Comparison of ENCODE assay signal across 36 cellular contexts in genomic region chr20:16940701-16941100, GRCh38.
"Had no signal": no experiment of that assay in that cellular context is flagged by ENCODE, and none has a peak within 500 bp of the region (broad histone marks: within the 10 kb centered on the region; RNA-seq: fewer than 3 reads in every experiment).

No MANE protein-coding gene starts in this region.

- H3K27me3 ChIP-seq: adrenal gland, body of pancreas, colonic mucosa, esophagus squamous epithelium, gastroesophageal sphincter had no signal

- H3K27ac ChIP-seq: adrenal gland, body of pancreas, colonic mucosa, epithelial cell of prostate, esophagus squamous epithelium, gastroesophageal sphincter, WERI-Rb-1 had no signal

- H3K36me3 ChIP-seq: adrenal gland, colonic mucosa, esophagus squamous epithelium, gastroesophageal sphincter, WERI-Rb-1 had no signal

- H3K27ac Mint-ChIP-seq: activated CD4-positive, alpha-beta memory T cell treated with anti-CD3 and anti-CD28 coated beads for 36 hours; activated CD4-positive, alpha-beta T cell treated with anti-CD3 and anti-CD28 coated beads for 36 hours; activated CD4-positive, alpha-beta T cell treated with anti-CD3 and anti-CD28 coated beads, Interleukin-2, amount 10 ng/mL, durations not matched to agents 24 days and 14 days; activated CD8-positive, alpha-beta memory T cell treated with anti-CD3 and anti-CD28 coated beads, Interleukin-2, amount 10 ng/mL, durations not matched to agents 7 days and 5 days; activated CD8-positive, alpha-beta T cell treated with anti-CD3 and anti-CD28 coated beads, Interleukin-2, amount 10 ng/mL, durations not matched to agents 7 days and 5 days; activated naive CD4-positive, alpha-beta T cell treated with anti-CD3 and anti-CD28 coated beads for 36 hours; activated naive CD4-positive, alpha-beta T cell treated with anti-CD3 and anti-CD28 coated beads, Interleukin-2, amount 50 U/mL, for 24 hours; activated naive CD8-positive, alpha-beta T cell treated with anti-CD3 and anti-CD28 coated beads for 36 hours; activated naive CD8-positive, alpha-beta T cell treated with anti-CD3 and anti-CD28 coated beads, Interleukin-2, amount 50 U/mL, for 24 hours; activated T-helper 1 cell treated with anti-CD3 and anti-CD28 coated beads, Interleukin-12 subunit alpha, Interleukin-12 subunit beta, Interleukin-2, Interleukin-4 antibody, amounts not matched to agents 30 ng/mL and 10 ng/mL and 1 ng/mL, durations not matched to agents 14 hours and 24 hours and 36 hours; activated T-helper 2 cell treated with anti-CD3 and anti-CD28 coated beads, Interferon-gamma antibody, Interleukin-2, Interleukin-4, amounts not matched to agents 10 μg/mL and 5 μg/mL and 100 μg/mL, durations not matched to agents 14 hours and 24 hours and 36 hours; T-helper 17 cell; T-helper 2 cell treated with Interferon-gamma antibody and Interleukin-4, amounts not matched to agents 5 μg/mL and 100 μg/mL, for 36 hours had no signal

- ATAC-seq: activated CD4-positive, alpha-beta T cell treated with anti-CD3 and anti-CD28 coated beads for 36 hours; activated CD8-positive, alpha-beta memory T cell treated with anti-CD3 and anti-CD28 coated beads, Interleukin-2, amount 10 ng/mL, durations not matched to agents 7 days and 5 days; activated CD8-positive, alpha-beta T cell treated with anti-CD3 and anti-CD28 coated beads, Interleukin-2, amount 10 ng/mL, durations not matched to agents 7 days and 5 days; activated naive CD8-positive, alpha-beta T cell treated with anti-CD3 and anti-CD28 coated beads, Interleukin-2, amount 50 U/mL, for 24 hours; body of pancreas; gastroesophageal sphincter; T-helper 17 cell had no signal

- H3K4me3 Mint-ChIP-seq: activated CD4-positive, alpha-beta memory T cell treated with anti-CD3 and anti-CD28 coated beads for 36 hours; activated CD4-positive, alpha-beta T cell treated with anti-CD3 and anti-CD28 coated beads for 36 hours; activated CD4-positive, alpha-beta T cell treated with anti-CD3 and anti-CD28 coated beads, Interleukin-2, amount 10 ng/mL, durations not matched to agents 24 days and 14 days; activated CD8-positive, alpha-beta memory T cell treated with anti-CD3 and anti-CD28 coated beads, Interleukin-2, amount 10 ng/mL, durations not matched to agents 7 days and 5 days; activated CD8-positive, alpha-beta T cell treated with anti-CD3 and anti-CD28 coated beads, Interleukin-2, amount 10 ng/mL, durations not matched to agents 7 days and 5 days; activated naive CD4-positive, alpha-beta T cell treated with anti-CD3 and anti-CD28 coated beads for 36 hours; activated naive CD4-positive, alpha-beta T cell treated with anti-CD3 and anti-CD28 coated beads, Interleukin-2, amount 50 U/mL, for 24 hours; activated naive CD8-positive, alpha-beta T cell treated with anti-CD3 and anti-CD28 coated beads for 36 hours; activated naive CD8-positive, alpha-beta T cell treated with anti-CD3 and anti-CD28 coated beads, Interleukin-2, amount 50 U/mL, for 24 hours; activated T-helper 1 cell treated with anti-CD3 and anti-CD28 coated beads, Interleukin-12 subunit alpha, Interleukin-12 subunit beta, Interleukin-2, Interleukin-4 antibody, amounts not matched to agents 30 ng/mL and 10 ng/mL and 1 ng/mL, durations not matched to agents 14 hours and 24 hours and 36 hours; T-helper 17 cell; T-helper 2 cell treated with Interferon-gamma antibody and Interleukin-4, amounts not matched to agents 5 μg/mL and 100 μg/mL, for 36 hours had no signal

- H3K9me3 Mint-ChIP-seq: activated CD4-positive, alpha-beta memory T cell treated with anti-CD3 and anti-CD28 coated beads for 36 hours; activated CD4-positive, alpha-beta T cell treated with anti-CD3 and anti-CD28 coated beads, Interleukin-2, amount 10 ng/mL, durations not matched to agents 24 days and 14 days; activated naive CD4-positive, alpha-beta T cell treated with anti-CD3 and anti-CD28 coated beads for 36 hours; activated naive CD4-positive, alpha-beta T cell treated with anti-CD3 and anti-CD28 coated beads, Interleukin-2, amount 50 U/mL, for 24 hours; activated naive CD8-positive, alpha-beta T cell treated with anti-CD3 and anti-CD28 coated beads, Interleukin-2, amount 50 U/mL, for 24 hours; activated T-helper 1 cell treated with anti-CD3 and anti-CD28 coated beads, Interleukin-12 subunit alpha, Interleukin-12 subunit beta, Interleukin-2, Interleukin-4 antibody, amounts not matched to agents 30 ng/mL and 10 ng/mL and 1 ng/mL, durations not matched to agents 14 hours and 24 hours and 36 hours; activated T-helper 2 cell treated with anti-CD3 and anti-CD28 coated beads, Interferon-gamma antibody, Interleukin-2, Interleukin-4, amounts not matched to agents 10 μg/mL and 5 μg/mL and 100 μg/mL, durations not matched to agents 14 hours and 24 hours and 36 hours; T-helper 2 cell treated with Interferon-gamma antibody and Interleukin-4, amounts not matched to agents 5 μg/mL and 100 μg/mL, for 36 hours had no signal

- FAIRE-seq: endometrium, endothelial cell of umbilical vein had no signal

- H3K4me1 ChIP-seq: adrenal gland, colonic mucosa, esophagus squamous epithelium, gastroesophageal sphincter had no signal

- H3K4me1 Mint-ChIP-seq: activated CD4-positive, alpha-beta T cell treated with anti-CD3 and anti-CD28 coated beads for 36 hours; activated CD4-positive, alpha-beta T cell treated with anti-CD3 and anti-CD28 coated beads, Interleukin-2, amount 10 ng/mL, durations not matched to agents 24 days and 14 days; activated CD8-positive, alpha-beta memory T cell treated with anti-CD3 and anti-CD28 coated beads, Interleukin-2, amount 10 ng/mL, durations not matched to agents 7 days and 5 days; activated naive CD4-positive, alpha-beta T cell treated with anti-CD3 and anti-CD28 coated beads, Interleukin-2, amount 50 U/mL, for 24 hours; activated naive CD8-positive, alpha-beta T cell treated with anti-CD3 and anti-CD28 coated beads for 36 hours; activated naive CD8-positive, alpha-beta T cell treated with anti-CD3 and anti-CD28 coated beads, Interleukin-2, amount 50 U/mL, for 24 hours; T-helper 17 cell had no signal

- H3K4me3 ChIP-seq: adrenal gland, body of pancreas, colonic mucosa, esophagus squamous epithelium, gastroesophageal sphincter had no signal

- DNase-seq: activated CD4-positive, alpha-beta memory T cell treated with anti-CD3 and anti-CD28 coated beads for 36 hours; activated CD4-positive, alpha-beta T cell treated with anti-CD3 and anti-CD28 coated beads for 36 hours; activated CD4-positive, alpha-beta T cell treated with anti-CD3 and anti-CD28 coated beads, Interleukin-2, amount 10 ng/mL, durations not matched to agents 24 days and 14 days; activated CD4-positive, CD25-positive, alpha-beta regulatory T cell; activated CD4-positive, CD25-positive, alpha-beta regulatory T cell treated with anti-CD3 and anti-CD28 coated beads, Interleukin-2, amount 50 U/mL, for 72 hours; activated CD8-positive, alpha-beta memory T cell treated with anti-CD3 and anti-CD28 coated beads, Interleukin-2, amount 10 ng/mL, durations not matched to agents 7 days and 5 days; activated CD8-positive, alpha-beta memory T cell treated with anti-CD3 and anti-CD28 coated beads, Interleukin-2, amount 50 U/mL, for 4 hours; activated CD8-positive, alpha-beta T cell treated with anti-CD3 and anti-CD28 coated beads, Interleukin-2, amount 10 ng/mL, durations not matched to agents 7 days and 5 days; activated effector memory CD4-positive, alpha-beta T cell treated with anti-CD3 and anti-CD28 coated beads, Interleukin-2, amount 50 U/mL, for 16 hours; activated naive CD4-positive, alpha-beta T cell treated with anti-CD3 and anti-CD28 coated beads for 36 hours; activated naive CD8-positive, alpha-beta T cell treated with anti-CD3 and anti-CD28 coated beads for 36 hours; activated naive CD8-positive, alpha-beta T cell treated with anti-CD3 and anti-CD28 coated beads, Interleukin-2, amount 50 U/mL, for 24 hours; activated T-cell treated with anti-CD3 and anti-CD28 coated beads, Interleukin-2, amount 50 U/mL, for 1 hour; activated T-cell treated with anti-CD3 and anti-CD28 coated beads, Interleukin-2, amount 50 U/mL, for 48 hours; adrenal gland; amygdala; aorta; body of pancreas; caudate nucleus; cerebellar nuclear complex; colonic mucosa; effector CD8-positive, alpha-beta T cell; esophagus squamous epithelium; foreskin melanocyte; T-helper 1 cell; T-helper 17 cell; T1000; WERI-Rb-1 had no signal

- H3K9me3 ChIP-seq: adrenal gland, body of pancreas, colonic mucosa, esophagus squamous epithelium, gastroesophageal sphincter had no signal

- H3K27me3 Mint-ChIP-seq: activated CD4-positive, alpha-beta memory T cell treated with anti-CD3 and anti-CD28 coated beads for 36 hours; activated CD4-positive, alpha-beta T cell treated with anti-CD3 and anti-CD28 coated beads for 36 hours; activated CD4-positive, alpha-beta T cell treated with anti-CD3 and anti-CD28 coated beads, Interleukin-2, amount 10 ng/mL, durations not matched to agents 24 days and 14 days; activated CD8-positive, alpha-beta memory T cell treated with anti-CD3 and anti-CD28 coated beads, Interleukin-2, amount 10 ng/mL, durations not matched to agents 7 days and 5 days; activated naive CD4-positive, alpha-beta T cell treated with anti-CD3 and anti-CD28 coated beads, Interleukin-2, amount 50 U/mL, for 24 hours; activated naive CD8-positive, alpha-beta T cell treated with anti-CD3 and anti-CD28 coated beads for 36 hours; activated naive CD8-positive, alpha-beta T cell treated with anti-CD3 and anti-CD28 coated beads, Interleukin-2, amount 50 U/mL, for 24 hours; T-helper 17 cell had no signal

- H3K36me3 Mint-ChIP-seq: activated CD4-positive, alpha-beta memory T cell treated with anti-CD3 and anti-CD28 coated beads for 36 hours; activated CD8-positive, alpha-beta memory T cell treated with anti-CD3 and anti-CD28 coated beads, Interleukin-2, amount 10 ng/mL, durations not matched to agents 7 days and 5 days; activated naive CD4-positive, alpha-beta T cell treated with anti-CD3 and anti-CD28 coated beads, Interleukin-2, amount 50 U/mL, for 24 hours; activated naive CD8-positive, alpha-beta T cell treated with anti-CD3 and anti-CD28 coated beads for 36 hours had no signal
